ENCODE assay signal across 23 cellular contexts in the genomic region with DNA sequence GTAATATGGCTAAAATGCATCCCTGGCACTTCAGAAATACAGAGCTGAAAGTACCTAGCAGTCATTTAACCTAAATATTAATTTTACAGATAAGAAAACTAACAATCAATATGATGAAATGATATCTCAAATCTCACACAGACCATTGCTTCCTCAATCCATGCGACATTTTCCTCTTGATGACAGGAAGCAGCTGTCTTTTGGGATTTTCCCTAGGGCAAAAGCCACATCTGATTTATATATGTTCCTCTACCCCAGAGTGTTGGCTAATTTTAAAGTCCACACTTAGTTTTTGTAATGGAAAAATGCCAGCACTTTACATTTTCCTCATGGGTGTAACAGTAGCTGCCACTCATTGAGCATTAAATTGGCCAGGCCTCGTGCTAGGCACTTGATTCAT. TPM values are rescaled to one million over a fixed set of nuclear protein-coding genes. Genes with fewer than 3 reads are reported as not detected.
"Had no signal": no experiment of that assay in that cellular context is flagged by ENCODE, and none has a peak within 500 bp of the region (broad histone marks: within the 10 kb centered on the region; RNA-seq: fewer than 3 reads in every experiment).

No MANE protein-coding gene starts in this region.

- H3K4me3 Mint-ChIP-seq: activated CD8-positive, alpha-beta T cell treated with anti-CD3 and anti-CD28 coated beads, Interleukin-2, amount 10 ng/mL, durations not matched to agents 7 days and 5 days; activated naive CD8-positive, alpha-beta T cell treated with anti-CD3 and anti-CD28 coated beads, Interleukin-2, amount 10 ng/mL, durations not matched to agents 7 days and 5 days; T-helper 1 cell treated with Interleukin-12 subunit alpha and Interleukin-12 subunit beta and Interleukin-4 antibody, amounts not matched to agents 30 μg/mL and 1 μg/mL, for 36 hours had no signal

- FAIRE-seq: K562 had no signal

- H3K9me3 ChIP-seq: adrenal gland had no signal

- ATAC-seq: activated CD4-positive, CD25-positive, alpha-beta regulatory T cell treated with anti-CD3 and anti-CD28 coated beads, Interleukin-2, amount 50 U/mL, for 24 hours; activated CD8-positive, alpha-beta T cell treated with anti-CD3 and anti-CD28 coated beads, Interleukin-2, amount 10 ng/mL, durations not matched to agents 7 days and 5 days; K562; Right ventricle myocardium inferior had no signal

- H3K27me3 ChIP-seq: adrenal gland had no signal

- H3K27ac Mint-ChIP-seq: activated CD8-positive, alpha-beta T cell treated with anti-CD3 and anti-CD28 coated beads, Interleukin-2, amount 10 ng/mL, durations not matched to agents 7 days and 5 days; activated naive CD8-positive, alpha-beta T cell treated with anti-CD3 and anti-CD28 coated beads, Interleukin-2, amount 10 ng/mL, durations not matched to agents 7 days and 5 days; T-helper 1 cell treated with Interleukin-12 subunit alpha and Interleukin-12 subunit beta and Interleukin-4 antibody, amounts not matched to agents 30 μg/mL and 1 μg/mL, for 36 hours had no signal

- H3K4me3 ChIP-seq: adrenal gland, K562 had no signal

- H3K27ac ChIP-seq: adrenal gland had no signal

- DNase-seq: activated CD4-positive, alpha-beta T cell treated with anti-CD3 and anti-CD28 coated beads for 48 hours; activated CD4-positive, alpha-beta T cell treated with anti-CD3 and anti-CD28 coated beads, Interleukin-2, amount 50 U/mL, for 4 hours; activated CD8-positive, alpha-beta memory T cell treated with anti-CD3 and anti-CD28 coated beads, Interleukin-2, amount 50 U/mL, for 48 hours; activated CD8-positive, alpha-beta T cell treated with anti-CD3 and anti-CD28 coated beads, Interleukin-2, amount 10 ng/mL, durations not matched to agents 7 days and 5 days; activated naive CD4-positive, alpha-beta T cell treated with anti-CD3 and anti-CD28 coated beads, Interleukin-2, amount 50 U/mL, for 16 hours; activated naive CD8-positive, alpha-beta T cell treated with anti-CD3 and anti-CD28 coated beads, Interleukin-2, amount 10 ng/mL, durations not matched to agents 7 days and 5 days; activated T-cell treated with anti-CD3 and anti-CD28 coated beads, Interleukin-2, amount 50 U/mL, for 1 hour; adrenal gland; anterior cingulate cortex; caudate nucleus; Kasumi-1; NCI-H1048; NCI-H1694; NCI-H2029 treated with DMSO at 0.1 percent for 48 hours; NCI-H446; NCI-H524 treated with DMSO at 0.1 percent for 48 hours; NCI-H748 treated with DMSO at 0.1 percent for 48 hours; RPMI8226 had no signal

- H3K27me3 Mint-ChIP-seq: activated naive CD8-positive, alpha-beta T cell treated with anti-CD3 and anti-CD28 coated beads, Interleukin-2, amount 10 ng/mL, durations not matched to agents 7 days and 5 days had no signal

- H3K36me3 ChIP-seq: adrenal gland had no signal

RNA-seq across cellular contexts. Expression of a gene that starts 47.7 kb away (rescaled TPM):
- total RNA-seq: OCI-LY7 had no signal
- polyA plus RNA-seq: K562 had no signal
